8 cellular contexts compared by ENCODE assay signal in the genomic region with DNA sequence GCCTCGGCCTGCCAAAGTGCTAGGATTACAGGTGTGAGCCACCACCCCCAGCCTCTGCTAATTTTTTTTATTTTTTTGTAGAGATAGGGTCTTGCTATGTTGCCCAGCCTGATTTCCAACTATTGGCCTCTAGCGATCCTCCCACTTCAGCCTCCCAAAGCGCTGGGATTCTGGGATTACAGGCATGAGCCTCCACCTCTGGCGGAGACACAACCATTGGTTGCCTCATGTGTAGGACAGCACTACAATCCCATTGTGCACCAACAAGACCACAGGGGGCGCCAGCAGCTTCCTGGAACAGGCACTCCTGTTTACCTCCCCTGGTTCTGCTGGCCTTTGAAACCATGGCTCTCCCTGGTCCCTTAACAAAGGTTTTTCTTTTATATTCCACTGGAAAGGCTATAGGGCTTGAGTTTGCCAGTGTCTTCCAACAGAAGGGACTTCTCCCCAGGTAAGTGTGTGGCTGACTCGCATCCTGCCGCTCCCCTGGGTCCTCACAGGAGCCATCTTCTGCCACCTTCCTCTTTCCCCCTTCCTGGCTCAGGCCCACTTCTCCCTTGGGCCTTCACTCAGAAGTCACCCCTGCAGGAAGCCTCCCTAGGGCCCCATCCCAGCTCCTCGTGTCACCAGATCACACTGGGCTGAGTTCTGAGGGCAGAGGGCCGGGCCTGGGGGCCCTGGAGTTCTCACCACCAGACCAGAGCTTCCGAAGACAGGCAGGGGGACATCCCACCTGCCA. TPM values are rescaled to one million over a fixed set of nuclear protein-coding genes. Genes with fewer than 3 reads are reported as not detected.
DNase-seq lines count a peak whose midpoint lies in the region; ATAC-seq and TF ChIP-seq lines count a peak whose summit lies in the region.

No MANE protein-coding gene starts in this region.

- peak overlapping the region; percentile 94 for H3K27ac Mint-ChIP-seq in stimulated activated naive B cell treated with anti-CD40 and anti-IgM and Interleukin-4, amounts not matched to agents 10 μg/mL and 1 μg/mL and 100 μg/mL, for 72 hours

- peak; percentile 59 for DNase-seq in G401 (ENCODE audit: low spot score)
- peak; percentile 58 for DNase-seq in Jurkat, Clone E6-1 (ENCODE audit: low read depth, low spot score)
- DNase-seq in SIG-M5 treated with dmso at 0.1 percent for 504 hours (lab: John Stamatoyannopoulos, UW; ENCODE audit: unreplicated experiment) = peak; percentile 80
- DNase-seq in body of pancreas = peak; percentile 44 to 64 (median 57)
- DNase-seq in kidney epithelial cell (ENCODE audit: low read depth) = no peak
- DNase-seq in stimulated activated naive B cell treated with anti-CD40 and anti-IgM and Interleukin-4, amounts not matched to agents 10 μg/mL and 1 μg/mL and 100 μg/mL, for 72 hours = peak; percentile 55
- no peak for DNase-seq in DMS114 treated with DMSO at 0.1 percent for 48 hours (lab: John Stamatoyannopoulos, UW; ENCODE audit: unreplicated experiment)

- no peaks in the 10 kb centered on the region for H3K27me3 Mint-ChIP-seq in stimulated activated naive B cell treated with anti-CD40 and anti-IgM and Interleukin-4, amounts not matched to agents 10 μg/mL and 1 μg/mL and 100 μg/mL, for 72 hours

- in situ Hi-C loops in G401 (cut with HindIII; ENCODE audit: low sequenced_read_pairs) = no loop called here

- ATAC-seq in body of pancreas (no peak), HG03342 (IDR thresholded peaks at IDR 0.05; ENCODE audit: unreplicated experiment) (no peak)
- peak; percentile 52 to 60 for ATAC-seq in stimulated activated naive B cell treated with anti-CD40 and anti-IgM and Interleukin-4, amounts not matched to agents 10 μg/mL and 1 μg/mL and 100 μg/mL, for 72 hours (replicated peaks)

- H3K9me3 ChIP-seq in body of pancreas = no peaks in the 10 kb centered on the region

- no peak for TF ChIP-seq POLR2A in body of pancreas (IDR thresholded peaks at IDR 0.05)

- no peak overlapping the region for H3K4me3 ChIP-seq in Jurkat, Clone E6-1 (ENCODE audit: low read length)
- H3K4me3 ChIP-seq in body of pancreas = no peak overlapping the region
- no peak overlapping the region for H3K4me3 ChIP-seq in kidney epithelial cell (ENCODE audit: low read depth, low read length)

- H3K27me3 ChIP-seq in body of pancreas (no peaks in the 10 kb centered on the region), kidney epithelial cell (ENCODE audit: control insufficient read depth, insufficient read depth, low read length) (no peaks in the 10 kb centered on the region)

- peaks cover 32 to 56% of the 10 kb centered on the region in 2 donors for H3K4me1 Mint-ChIP-seq in stimulated activated naive B cell treated with anti-CD40 and anti-IgM and Interleukin-4, amounts not matched to agents 10 μg/mL and 1 μg/mL and 100 μg/mL, for 72 hours

- 79 to 86% methylated on average over 9 to 10 of the region's 10 CpGs for WGBS in body of pancreas, 2 donors

- peaks cover 28 to 44% of the 10 kb centered on the region in 2 donors for H3K36me3 Mint-ChIP-seq in stimulated activated naive B cell treated with anti-CD40 and anti-IgM and Interleukin-4, amounts not matched to agents 10 μg/mL and 1 μg/mL and 100 μg/mL, for 72 hours

- intact Hi-C loops in body of pancreas (cut with DNase I) = no loop called here

- H3K36me3 ChIP-seq in body of pancreas (replicated peaks in 1 of 2; ENCODE audit: insufficient read depth in 1 of 2, low read depth in 2 of 2) (peaks cover 0 to 2% of the 10 kb centered on the region in 2 donors), kidney epithelial cell (ENCODE audit: control insufficient read depth, insufficient read depth, low read length) (peaks cover 2% of the 10 kb centered on the region)

- H3K4me3 Mint-ChIP-seq in stimulated activated naive B cell treated with anti-CD40 and anti-IgM and Interleukin-4, amounts not matched to agents 10 μg/mL and 1 μg/mL and 100 μg/mL, for 72 hours = peak overlapping the region; percentile 56 to 78

- H3K4me1 ChIP-seq in body of pancreas = peaks cover 7% of the 10 kb centered on the region

- H3K9me3 Mint-ChIP-seq in stimulated activated naive B cell treated with anti-CD40 and anti-IgM and Interleukin-4, amounts not matched to agents 10 μg/mL and 1 μg/mL and 100 μg/mL, for 72 hours = peaks cover 0 to 2% of the 10 kb centered on the region in 2 donors

- H3K27ac ChIP-seq in body of pancreas = peak overlapping the region in 2 of 4 donors; percentile 7

- TF ChIP-seq CTCF in body of pancreas (IDR thresholded peaks at IDR 0.05) (peak in 4 of 7 experiments; percentile 13 to 29 (median 20)), kidney epithelial cell (IDR thresholded peaks at IDR 0.05; ENCODE audit: insufficient read depth, low read length, poor library complexity, severe bottlenecking) (peak; percentile 61)

RNA-seq across cellular contexts. Expression of a gene that starts 39.2 kb away (rescaled TPM):
- 0.14 and 1.2 TPM in 2 replicates for total RNA-seq in G401 (2014; rRNA removed; shearing (Covaris generic))
- polyA plus RNA-seq in Jurkat, Clone E6-1 (2012; ENCODE audit: insufficient read depth, insufficient read length) = not detected
- not detected for total RNA-seq in body of pancreas
- 0.14 and 0.25 TPM in 2 replicates for total RNA-seq in kidney epithelial cell

Comparison
In these comparisons a context has a peak if more than half of its experiments do, and no peak if none do; other contexts are left out.
1. DNase-seq: peak in G401 (single experiment), Jurkat, Clone E6-1 (single experiment), SIG-M5 treated with dmso at 0.1 percent for 504 hours (single experiment), body of pancreas (4 of 4) and stimulated activated naive B cell treated with anti-CD40 and anti-IgM and Interleukin-4, amounts not matched to agents 10 μg/mL and 1 μg/mL and 100 μg/mL, for 72 hours (single experiment); none in kidney epithelial cell (single experiment) and DMS114 treated with DMSO at 0.1 percent for 48 hours (single experiment).
2. ATAC-seq: peak in stimulated activated naive B cell treated with anti-CD40 and anti-IgM and Interleukin-4, amounts not matched to agents 10 μg/mL and 1 μg/mL and 100 μg/mL, for 72 hours (2 of 2); none in body of pancreas (single experiment) and HG03342 (single experiment).